ENCODE assay signal across 9 cellular contexts in genomic region chr2:79511320-79511951, GRCh38.
DNase-seq lines count a peak whose midpoint lies in the region; TF ChIP-seq lines count a peak whose summit lies in the region.
"Had no signal": no experiment of that assay in that cellular context is flagged by ENCODE, and none has a peak within 500 bp of the region (broad histone marks: within the 10 kb centered on the region; RNA-seq: fewer than 3 reads in every experiment).

No MANE protein-coding gene starts in this region.

- H3K36me3 ChIP-seq in adipocyte (ENCODE audit: control insufficient read depth, insufficient read depth, low read length, severe bottlenecking): no peaks in the 10 kb centered on the region
- H3K36me3 ChIP-seq in tibial artery: no peaks in the 10 kb centered on the region

- H3K4me1 ChIP-seq in adipocyte (ENCODE audit: control insufficient read depth, insufficient read depth, low read length) (peaks cover 2% of the 10 kb centered on the region), tibial artery (peaks cover 0 to 12% (median 8%) of the 10 kb centered on the region in 4 donors)

- intact Hi-C loops in tibial artery (cut with DNase I; ENCODE audit: low total_unique reads): no loop called here

- H3K9me3 ChIP-seq in adipocyte (ENCODE audit: control insufficient read depth, low read length) (no peaks in the 10 kb centered on the region), tibial artery (no peaks in the 10 kb centered on the region)

- TF ChIP-seq CTCF in tibial artery (IDR thresholded peaks at IDR 0.05) (no peak), GM10266 (IDR thresholded peaks at IDR 0.05; ENCODE audit: control insufficient read depth, insufficient read depth, low read depth, missing control alignments) (no peak)

- H3K27ac Mint-ChIP-seq in activated T-cell treated with anti-CD3 and anti-CD28 coated beads, Interleukin-2, amount 50 U/mL, for 24 hours: no peak overlapping the region
- H3K27ac Mint-ChIP-seq: CD4-positive, CD25-positive, alpha-beta regulatory T cell had no signal

- peaks cover 3% of the 10 kb centered on the region for H3K4me1 Mint-ChIP-seq in activated T-cell treated with anti-CD3 and anti-CD28 coated beads, Interleukin-2, amount 50 U/mL, for 24 hours (ENCODE audit: low read depth)

- H3K9me3 Mint-ChIP-seq in activated T-cell treated with anti-CD3 and anti-CD28 coated beads, Interleukin-2, amount 50 U/mL, for 24 hours: peaks cover 11% of the 10 kb centered on the region

- no peak overlapping the region for H3K9ac ChIP-seq in adipocyte (ENCODE audit: low read length)

- DNase-seq in stimulated activated CD4-positive, alpha-beta T cell treated with anti-CD3 and anti-CD28 coated beads, Interleukin-15, amount 100 ng/mL, for 24 hours: peak; percentile 6
- no peak for DNase-seq in stimulated activated CD4-positive, alpha-beta T cell treated with anti-CD3 and anti-CD28 coated beads, Interleukin-12 subunit alpha, Interleukin-12 subunit beta, amount 100 ng/mL, for 4 hours
- DNase-seq in adipocyte (ENCODE audit: low read depth) (peak; percentile 15), iPS-NIHi7 (ENCODE audit: extremely low spot score) (peak; percentile 58), tibial artery (no peak), NCI-H69 (lab: John Stamatoyannopoulos, UW) (no peak), GM10266 (ENCODE audit: extremely low spot score) (no peak)
- DNase-seq in activated T-cell treated with anti-CD3 and anti-CD28 coated beads, Interleukin-2, amount 50 U/mL, for 24 hours: no peak

- H3K4me3 ChIP-seq in adipocyte (ENCODE audit: low read length): no peak overlapping the region
- no peak overlapping the region for H3K4me3 ChIP-seq in tibial artery

- peaks cover 27% of the 10 kb centered on the region for H3K27me3 Mint-ChIP-seq in activated T-cell treated with anti-CD3 and anti-CD28 coated beads, Interleukin-2, amount 50 U/mL, for 24 hours
- H3K27me3 Mint-ChIP-seq: CD4-positive, CD25-positive, alpha-beta regulatory T cell had no signal

- H3K4me3 Mint-ChIP-seq in activated T-cell treated with anti-CD3 and anti-CD28 coated beads, Interleukin-2, amount 50 U/mL, for 24 hours: no peak overlapping the region
- H3K4me3 Mint-ChIP-seq: CD4-positive, CD25-positive, alpha-beta regulatory T cell had no signal

- H3K27me3 ChIP-seq in adipocyte (replicated peaks; ENCODE audit: control insufficient read depth, insufficient read depth, low read length) (peaks cover 13% of the 10 kb centered on the region), tibial artery (peaks cover 0 to 28% of the 10 kb centered on the region in 2 donors)

- no peaks in the 10 kb centered on the region for H3K36me3 Mint-ChIP-seq in activated T-cell treated with anti-CD3 and anti-CD28 coated beads, Interleukin-2, amount 50 U/mL, for 24 hours (ENCODE audit: low read depth)
- H3K36me3 Mint-ChIP-seq: CD4-positive, CD25-positive, alpha-beta regulatory T cell had no signal

- H3K27ac ChIP-seq in tibial artery: no peak overlapping the region

Comparison
In these comparisons a context has a peak if more than half of its experiments do, and no peak if none do; other contexts are left out.
1. DNase-seq: peak in stimulated activated CD4-positive, alpha-beta T cell treated with anti-CD3 and anti-CD28 coated beads, Interleukin-15, amount 100 ng/mL, for 24 hours (single experiment), adipocyte (single experiment) and iPS-NIHi7 (single experiment); none in stimulated activated CD4-positive, alpha-beta T cell treated with anti-CD3 and anti-CD28 coated beads, Interleukin-12 subunit alpha, Interleukin-12 subunit beta, amount 100 ng/mL, for 4 hours (single experiment), activated T-cell treated with anti-CD3 and anti-CD28 coated beads, Interleukin-2, amount 50 U/mL, for 24 hours (single experiment), tibial artery (0 of 2), NCI-H69 (single experiment) and GM10266 (single experiment).